Comparison of ENCODE assay signal across 23 cellular contexts in genomic region chr12:120699553-120699952, GRCh38. TPM values are rescaled to one million over a fixed set of nuclear protein-coding genes. Genes with fewer than 3 reads are reported as not detected.
A peak's percentile ranks its signal among the peaks of the same experiment; 100 is the strongest.
DNase-seq lines count a peak whose midpoint lies in the region; ATAC-seq and TF ChIP-seq lines count a peak whose summit lies in the region.
"Had no signal": no experiment of that assay in that cellular context is flagged by ENCODE, and none has a peak within 500 bp of the region (broad histone marks: within the 10 kb centered on the region; RNA-seq: fewer than 3 reads in every experiment).

No MANE protein-coding gene starts in this region.

- DNase-seq in left ventricle myocardium inferior (no peak), left ventricle myocardium superior (no peak), HL-60 (ENCODE audit: low read depth in 1 of 2, low spot score in 1 of 2) (no peak), nephron progenitor cell (no peak), Peyer's patch (no peak), pons (ENCODE audit: low spot score) (no peak)
- DNase-seq: CD4-positive, CD25-positive, alpha-beta regulatory T cell; COR-L47; DMS79 treated with DMSO at 0.1 percent for 48 hours; GOT3; IMR-90; NCI-H1694; NCI-H2081 treated with DMSO at 0.1 percent for 48 hours; NCI-H2171 treated with DMSO at 0.1 percent for 48 hours; NCI-H524 treated with DMSO at 0.1 percent for 48 hours; NCI-H82 had no signal

- TF ChIP-seq POLR2A in Peyer's patch (IDR thresholded peaks at IDR 0.05), result no peak

- H3K27me3 ChIP-seq in left ventricle myocardium inferior (ENCODE audit: low read depth), result no peaks in the 10 kb centered on the region
- H3K27me3 ChIP-seq in HL-60 (ENCODE audit: insufficient read depth, poor library complexity, severe bottlenecking), result no peaks in the 10 kb centered on the region
- H3K27me3 ChIP-seq in subcutaneous abdominal adipose tissue (ENCODE audit: control insufficient read depth in 5 of 5, insufficient read depth in 4 of 5, low read length in 5 of 5), result no peaks in the 10 kb centered on the region
- no peaks in the 10 kb centered on the region for H3K27me3 ChIP-seq in Peyer's patch
- H3K27me3 ChIP-seq: SJSA1 had no signal

- peaks cover 68% of the 10 kb centered on the region for H3K36me3 ChIP-seq in left ventricle myocardium inferior
- H3K36me3 ChIP-seq in subcutaneous abdominal adipose tissue (ENCODE audit: control insufficient read depth in 5 of 5, insufficient read depth in 5 of 5, low read length in 5 of 5), result peaks cover 22 to 91% (median 69%) of the 10 kb centered on the region in 5 donors
- peaks cover 0 to 82% (median 0%) of the 10 kb centered on the region in 3 donors for H3K36me3 ChIP-seq in Peyer's patch

- H3K27ac ChIP-seq in left ventricle myocardium inferior (replicated peaks) (peak overlapping the region; percentile 87), HL-60 (replicated peaks) (peak overlapping the region; percentile 52; the same call in 1 of the 2 replicates), subcutaneous abdominal adipose tissue (ENCODE audit: low read depth, low read length) (peak overlapping the region; percentile 32), Peyer's patch (no peak overlapping the region)
- H3K27ac ChIP-seq: KMS-11, SJSA1 had no signal

- H3K4me1 Mint-ChIP-seq in nephron progenitor cell, result no peaks in the 10 kb centered on the region

- H3K4me3 ChIP-seq in left ventricle myocardium inferior (no peak overlapping the region), HL-60 (replicated peaks; ENCODE audit: insufficient read depth, low read length) (no peak overlapping the region), subcutaneous abdominal adipose tissue (ENCODE audit: low read depth in 1 of 5, low read length in 5 of 5) (no peak overlapping the region), Peyer's patch (no peak overlapping the region)
- H3K4me3 ChIP-seq: GM12878, SJSA1 had no signal

- ATAC-seq in left ventricle myocardium superior (no peak), GM18861 (IDR thresholded peaks at IDR 0.05; ENCODE audit: unreplicated experiment) (no peak)
- ATAC-seq: GM12878, HCT116, Panc1 had no signal

- H3K4me1 ChIP-seq in left ventricle myocardium inferior, result peaks cover 86% of the 10 kb centered on the region
- H3K4me1 ChIP-seq in subcutaneous abdominal adipose tissue (ENCODE audit: control insufficient read depth in 5 of 5, insufficient read depth in 5 of 5, low read length in 5 of 5), result peaks cover 0 to 69% (median 28%) of the 10 kb centered on the region in 5 donors
- no peaks in the 10 kb centered on the region for H3K4me1 ChIP-seq in Peyer's patch
- H3K4me1 ChIP-seq: SJSA1 had no signal

- peak overlapping the region in 2 of 5 donors; percentile 20 to 38 for H3K9ac ChIP-seq in subcutaneous abdominal adipose tissue (ENCODE audit: low read length in 5 of 5)
- H3K9ac ChIP-seq: KMS-11 had no signal

- intact Hi-C loops in left ventricle myocardium inferior (cut with micrococcal nuclease) (no loop called here), left ventricle myocardium superior (cut with micrococcal nuclease) (no loop called here)

- H3K9me3 Mint-ChIP-seq in nephron progenitor cell, result no peaks in the 10 kb centered on the region
- H3K9me3 Mint-ChIP-seq: CD4-positive, CD25-positive, alpha-beta regulatory T cell had no signal

- no peak overlapping the region for H3K4me3 Mint-ChIP-seq in nephron progenitor cell
- H3K4me3 Mint-ChIP-seq: CD4-positive, CD25-positive, alpha-beta regulatory T cell had no signal

- no peaks in the 10 kb centered on the region for H3K27me3 Mint-ChIP-seq in nephron progenitor cell (ENCODE audit: low read depth, poor library complexity)
- H3K27me3 Mint-ChIP-seq: CD4-positive, CD25-positive, alpha-beta regulatory T cell had no signal

- H3K36me3 Mint-ChIP-seq in nephron progenitor cell (ENCODE audit: low read depth), result peaks cover 62% of the 10 kb centered on the region

- no peak for TF ChIP-seq CTCF in left ventricle myocardium inferior (IDR thresholded peaks at IDR 0.05; ENCODE audit: borderline replicate concordance)
- no peak for TF ChIP-seq CTCF in HL-60 (IDR thresholded peaks at IDR 0.05; ENCODE audit: insufficient read depth, low read length)
- TF ChIP-seq CTCF in nephron progenitor cell (IDR thresholded peaks at IDR 0.05), result no peak
- no peak for TF ChIP-seq CTCF in Peyer's patch (IDR thresholded peaks at IDR 0.05)

- no peaks in the 10 kb centered on the region for H3K9me3 ChIP-seq in left ventricle myocardium inferior (replicated peaks)
- no peaks in the 10 kb centered on the region for H3K9me3 ChIP-seq in subcutaneous abdominal adipose tissue (ENCODE audit: control insufficient read depth in 5 of 5, low read length in 5 of 5)
- H3K9me3 ChIP-seq in Peyer's patch, result no peaks in the 10 kb centered on the region
- H3K9me3 ChIP-seq: SJSA1 had no signal

- peak overlapping the region; percentile 13 for H3K27ac Mint-ChIP-seq in nephron progenitor cell

RNA-seq across cellular contexts. Expression of gene UNC119B, which starts 10.7 kb away (rescaled TPM):
- total RNA-seq in left ventricle myocardium inferior, result 11.5 TPM
- total RNA-seq in left ventricle myocardium superior, result 13.2 TPM
- total RNA-seq in Peyer's patch, result 10 to 100 TPM; 16.8 to 23.5 (median 18.1) TPM

RNA-seq across cellular contexts. Expression of gene MLEC, which starts 12.6 kb away (rescaled TPM):
- total RNA-seq in left ventricle myocardium inferior (120 TPM), left ventricle myocardium superior (130 TPM), Peyer's patch (100 to 1,000 TPM in 2 of 4 donors, 10 to 100 TPM in 2; 87.3 to 123 (median 104) TPM)

RNA-seq across cellular contexts. Expression of gene ACADS, which starts 26.1 kb away (rescaled TPM):
- total RNA-seq in left ventricle myocardium inferior (93.8 TPM), left ventricle myocardium superior (108 TPM), Peyer's patch (100 to 1,000 TPM; 126 to 358 (median 316) TPM)

RNA-seq across cellular contexts. Expression of gene CABP1, which starts 59.1 kb away (rescaled TPM):
- total RNA-seq in left ventricle myocardium inferior, result 4.2 TPM
- 8.0 TPM for total RNA-seq in left ventricle myocardium superior
- total RNA-seq in Peyer's patch, result 1 to 10 TPM in 1 of 4 donors, under 1 TPM in 2, not detected in 1; 0.54 to 3.3 (median 0.95) TPM
- total RNA-seq: CD4-positive, CD25-positive, alpha-beta regulatory T cell; SJSA1 had no signal

Comparison
In these comparisons a context has a peak if more than half of its experiments do, and no peak if none do; other contexts are left out.
1. H3K27ac ChIP-seq: peak in left ventricle myocardium inferior (single experiment), HL-60 (single experiment) and subcutaneous abdominal adipose tissue (single experiment); none in Peyer's patch (0 of 4).